ENCODE assay signal across 8 cellular contexts in genomic region chr12:113221997-113222729, GRCh38. TPM values are rescaled to one million over a fixed set of nuclear protein-coding genes. Genes with fewer than 3 reads are reported as not detected.
DNase-seq lines count a peak whose midpoint lies in the region; ATAC-seq and TF ChIP-seq lines count a peak whose summit lies in the region.

No MANE protein-coding gene starts in this region.

- peak overlapping the region; percentile 94 for H4K91ac ChIP-seq in mesenchymal stem cell (ENCODE audit: low read length)

- no peaks in the 10 kb centered on the region for H3K9me3 ChIP-seq in BLaER1 treated with 17β-estradiol and CSF1 and Interleukin-3, amounts not matched to agents 10 nM and 100 nM (replicated peaks in 1 of 11)
- no peaks in the 10 kb centered on the region for H3K9me3 ChIP-seq in KOPT-K1 (ENCODE audit: insufficient read depth, low read length, poor library complexity, severe bottlenecking)
- no peaks in the 10 kb centered on the region for H3K9me3 ChIP-seq in body of pancreas
- no peaks in the 10 kb centered on the region for H3K9me3 ChIP-seq in mesenchymal stem cell (ENCODE audit: control insufficient read depth, low read length)

- ATAC-seq in body of pancreas (no peak), HG03175 (IDR thresholded peaks at IDR 0.05; ENCODE audit: unreplicated experiment) (no peak)

- H3K14ac ChIP-seq in mesenchymal stem cell (ENCODE audit: low read length in 2 of 2), result peak overlapping the region in 1 of 2 experiments; percentile 87

- peak overlapping the region; percentile 93 to 100 (median 96) for H3K4me2 ChIP-seq in BLaER1 treated with 17β-estradiol and CSF1 and Interleukin-3, amounts not matched to agents 10 nM and 100 nM
- H3K4me2 ChIP-seq in mesenchymal stem cell (ENCODE audit: low read length, poor library complexity, severe bottlenecking), result peak overlapping the region; percentile 87

- peak overlapping the region in 1 of 2 experiments; percentile 20 for H3K23ac ChIP-seq in mesenchymal stem cell (ENCODE audit: low read length in 2 of 2)

- no peak overlapping the region for H2BK15ac ChIP-seq in mesenchymal stem cell (ENCODE audit: low read depth, poor library complexity, severe bottlenecking)

- H3K4me3 ChIP-seq in BLaER1 treated with 17β-estradiol and CSF1 and Interleukin-3, amounts not matched to agents 10 nM and 100 nM, result peak overlapping the region; percentile 56 to 94 (median 70)
- H3K4me3 ChIP-seq in body of pancreas (peak overlapping the region; percentile 46 to 94), mesenchymal stem cell (ENCODE audit: insufficient read depth in 1 of 2, low read depth in 1 of 2, low read length in 2 of 2) (peak overlapping the region; percentile 88 to 95), urinary bladder (ENCODE audit: low read depth, low read length) (peak overlapping the region; percentile 89)

- peaks cover 0 to 8% (median 0%) of the 10 kb centered on the region in 11 experiments; a peak in 3 of 22 replicates for H4K20me1 ChIP-seq in BLaER1 treated with 17β-estradiol and CSF1 and Interleukin-3, amounts not matched to agents 10 nM and 100 nM

- peak overlapping the region; percentile 66 for H4K8ac ChIP-seq in mesenchymal stem cell (ENCODE audit: low read length)

- peak overlapping the region; percentile 67 to 96 (median 82) for H3K9ac ChIP-seq in BLaER1 treated with 17β-estradiol and CSF1 and Interleukin-3, amounts not matched to agents 10 nM and 100 nM
- peak overlapping the region; percentile 97 for H3K9ac ChIP-seq in mesenchymal stem cell (ENCODE audit: low read length)

- H3K36me3 ChIP-seq in BLaER1 treated with 17β-estradiol and CSF1 and Interleukin-3, amounts not matched to agents 10 nM and 100 nM, result peaks cover 0 to 24% (median 0%) of the 10 kb centered on the region in 11 experiments; a peak in 5 of 22 replicates
- H3K36me3 ChIP-seq in KOPT-K1 (ENCODE audit: insufficient read depth, low read length), result no peaks in the 10 kb centered on the region
- no peaks in the 10 kb centered on the region for H3K36me3 ChIP-seq in body of pancreas (replicated peaks in 1 of 2; ENCODE audit: insufficient read depth in 1 of 2, low read depth in 2 of 2)
- H3K36me3 ChIP-seq in mesenchymal stem cell (ENCODE audit: control insufficient read depth in 1 of 2, insufficient read depth in 2 of 2, low read depth in 1 of 2, low read length in 2 of 2), result peaks cover 6% of the 10 kb centered on the region in 2 experiments
- H3K36me3 ChIP-seq in urinary bladder (ENCODE audit: insufficient read depth), result peaks cover 4% of the 10 kb centered on the region

- peaks cover 45 to 91% (median 71%) of the 10 kb centered on the region in 10 experiments for H3K4me1 ChIP-seq in BLaER1 treated with 17β-estradiol and CSF1 and Interleukin-3, amounts not matched to agents 10 nM and 100 nM
- H3K4me1 ChIP-seq in body of pancreas, result peaks cover 33% of the 10 kb centered on the region
- peaks cover 8% of the 10 kb centered on the region for H3K4me1 ChIP-seq in mesenchymal stem cell (ENCODE audit: control insufficient read depth, insufficient read depth, low read depth, low read length)
- H3K4me1 ChIP-seq in urinary bladder (ENCODE audit: insufficient read depth), result no peaks in the 10 kb centered on the region

- H2AFZ ChIP-seq in mesenchymal stem cell (ENCODE audit: low read depth, low read length), result no peak overlapping the region

- no peak overlapping the region for H2BK5ac ChIP-seq in mesenchymal stem cell (ENCODE audit: low read depth, low read length, poor library complexity, severe bottlenecking)

- peak overlapping the region; percentile 48 to 90 (median 74); a peak in 21 of 22 replicates for H3K27ac ChIP-seq in BLaER1 treated with 17β-estradiol and CSF1 and Interleukin-3, amounts not matched to agents 10 nM and 100 nM
- peak overlapping the region; percentile 56 for H3K27ac ChIP-seq in KOPT-K1 (ENCODE audit: low read depth, low read length, poor library complexity, severe bottlenecking)
- peak overlapping the region; percentile 92 to 97 (median 94) for H3K27ac ChIP-seq in body of pancreas
- peak overlapping the region; percentile 66 for H3K27ac ChIP-seq in mesenchymal stem cell (ENCODE audit: low read length, poor library complexity, severe bottlenecking)
- peak overlapping the region; percentile 97 for H3K27ac ChIP-seq in urinary bladder (ENCODE audit: low read depth)

- peak overlapping the region; percentile 62 for H2AK5ac ChIP-seq in mesenchymal stem cell (ENCODE audit: low read length, severe bottlenecking)

- peak overlapping the region; percentile 96 to 97 for H3K18ac ChIP-seq in mesenchymal stem cell (ENCODE audit: low read depth in 1 of 2, low read length in 2 of 2)

- intact Hi-C loops in body of pancreas (cut with DNase I), result no loop called here

- peak overlapping the region; percentile 93 to 98 for H2BK12ac ChIP-seq in mesenchymal stem cell (ENCODE audit: low read length in 2 of 2)

- H3K27me3 ChIP-seq in BLaER1 treated with 17β-estradiol and CSF1 and Interleukin-3, amounts not matched to agents 10 nM and 100 nM, result peaks cover 0 to 77% (median 64%) of the 10 kb centered on the region in 11 experiments; a peak in 19 of 22 replicates
- H3K27me3 ChIP-seq in body of pancreas (no peaks in the 10 kb centered on the region), mesenchymal stem cell (ENCODE audit: control insufficient read depth in 1 of 2, insufficient read depth in 1 of 2, low read length in 2 of 2) (no peaks in the 10 kb centered on the region)

- H2BK120ac ChIP-seq in mesenchymal stem cell (ENCODE audit: low read depth, low read length), result peak overlapping the region; percentile 91

- peaks cover 6% of the 10 kb centered on the region for H3K79me1 ChIP-seq in mesenchymal stem cell (replicated peaks; ENCODE audit: low read length, poor library complexity, severe bottlenecking)

- TF ChIP-seq CTCF in body of pancreas (IDR thresholded peaks at IDR 0.05), result no peak

- DNase-seq in body of pancreas, result no peak
- no peak for DNase-seq in mesenchymal stem cell
- no peak for DNase-seq in OCI-M2 (lab: John Stamatoyannopoulos, UW; ENCODE audit: unreplicated experiment)
- DNase-seq in D341Med (ENCODE audit: low spot score), result no peak

- TF ChIP-seq POLR2A in body of pancreas (IDR thresholded peaks at IDR 0.05), result no peak

- WGBS in body of pancreas, 2 donors, result 4 to 6% methylated on average over 12 of the region's 12 CpGs
- WGBS in mesenchymal stem cell, result 18% methylated on average over 10 of the region's 12 CpGs
- 15% methylated on average over 12 of the region's 12 CpGs for WGBS in urinary bladder

- peak overlapping the region; percentile 89 to 96 for H3K4ac ChIP-seq in mesenchymal stem cell (ENCODE audit: low read depth in 1 of 2, low read length in 2 of 2)

RNA-seq across cellular contexts. Expression of gene TPCN1, which starts 0.9 kb away (rescaled TPM):
- total RNA-seq in body of pancreas (10 to 100 TPM; 45.1 to 78.4 TPM), urinary bladder (19.3 TPM)
- 57.5 TPM for polyA plus RNA-seq in mesenchymal stem cell (2013, experiment 1 of 2)
- 58.5 TPM for polyA plus RNA-seq in mesenchymal stem cell (2013, experiment 2 of 2)
- 39.3 TPM for polyA plus RNA-seq in urinary bladder

RNA-seq across cellular contexts. Expression of gene RITA1, which starts 36.6 kb away (rescaled TPM):
- total RNA-seq in body of pancreas (10 to 100 TPM in 1 of 2 donors, 1 to 10 TPM in 1; 6.9 to 15.3 TPM), urinary bladder (5.8 TPM)
- 15.4 TPM for polyA plus RNA-seq in mesenchymal stem cell (2013, experiment 1 of 2)
- polyA plus RNA-seq in mesenchymal stem cell (2013, experiment 2 of 2), result 14.6 TPM
- 13.8 TPM for polyA plus RNA-seq in urinary bladder

RNA-seq across cellular contexts. Expression of gene DDX54, which starts 36.9 kb away (rescaled TPM):
- 10 to 100 TPM; 52.7 TPM for total RNA-seq in body of pancreas
- 34.2 TPM for polyA plus RNA-seq in mesenchymal stem cell (2013, experiment 1 of 2)
- 36.4 TPM for polyA plus RNA-seq in mesenchymal stem cell (2013, experiment 2 of 2)
- 10.3 TPM for total RNA-seq in urinary bladder
- polyA plus RNA-seq in urinary bladder, result 54.4 TPM
